In genomic region chr4:82510216-82510615, GRCh38 we compare ENCODE assay signal across 23 cellular contexts. TPM values are rescaled to one million over a fixed set of nuclear protein-coding genes. Genes with fewer than 3 reads are reported as not detected.
DNase-seq lines count a peak whose midpoint lies in the region; ATAC-seq and TF ChIP-seq lines count a peak whose summit lies in the region.
"Had no signal": no experiment of that assay in that cellular context is flagged by ENCODE, and none has a peak within 500 bp of the region (broad histone marks: within the 10 kb centered on the region; RNA-seq: fewer than 3 reads in every experiment).

No MANE protein-coding gene starts in this region.

- no peaks in the 10 kb centered on the region for H4K20me1 ChIP-seq in hepatocyte (ENCODE audit: insufficient read depth, poor library complexity, severe bottlenecking)
- no peaks in the 10 kb centered on the region for H4K20me1 ChIP-seq in osteoblast (ENCODE audit: insufficient read depth, low read length)
- H4K20me1 ChIP-seq: BLaER1 treated with 17β-estradiol and CSF1 and Interleukin-3, amounts not matched to agents 10 nM and 100 nM had no signal

- H3K27me3 ChIP-seq in hepatocyte = no peaks in the 10 kb centered on the region
- peaks cover 5% of the 10 kb centered on the region for H3K27me3 ChIP-seq in osteoblast (ENCODE audit: insufficient read depth, low read length)
- H3K27me3 ChIP-seq: BE2C; BLaER1 treated with 17β-estradiol and CSF1 and Interleukin-3, amounts not matched to agents 10 nM and 100 nM had no signal

- H3K9me2 ChIP-seq in hepatocyte (replicated peaks; ENCODE audit: insufficient read depth) = no peaks in the 10 kb centered on the region

- H3K4me3 ChIP-seq in hepatocyte = no peak overlapping the region
- H3K4me3 ChIP-seq in osteoblast (ENCODE audit: insufficient read depth, low read length) = no peak overlapping the region
- no peak overlapping the region for H3K4me3 ChIP-seq in mucosa of descending colon
- H3K4me3 ChIP-seq: A549; BLaER1 treated with 17β-estradiol and CSF1 and Interleukin-3, amounts not matched to agents 10 nM and 100 nM; GM12878; GM23248 had no signal

- H3K79me2 ChIP-seq in hepatocyte (no peaks in the 10 kb centered on the region), osteoblast (ENCODE audit: insufficient read depth, low read length) (no peaks in the 10 kb centered on the region)

- H3K36me3 ChIP-seq in hepatocyte (replicated peaks; ENCODE audit: insufficient read depth, low read depth) = no peaks in the 10 kb centered on the region
- H3K36me3 ChIP-seq in osteoblast (ENCODE audit: insufficient read depth, low read length) = no peaks in the 10 kb centered on the region
- H3K36me3 ChIP-seq in mucosa of descending colon (ENCODE audit: low read depth) = no peaks in the 10 kb centered on the region
- H3K36me3 ChIP-seq: BE2C; BLaER1 treated with 17β-estradiol and CSF1 and Interleukin-3, amounts not matched to agents 10 nM and 100 nM had no signal

- intact Hi-C loops in mucosa of descending colon (cut with DNase I, micrococcal nuclease) = no loop called here

- no peak overlapping the region for H3K4me2 ChIP-seq in hepatocyte
- no peak overlapping the region for H3K4me2 ChIP-seq in osteoblast (ENCODE audit: insufficient read depth, low read length)
- H3K4me2 ChIP-seq: A549 had no signal

- H3K4me1 ChIP-seq in hepatocyte (ENCODE audit: insufficient read depth) (peaks cover 4% of the 10 kb centered on the region), osteoblast (ENCODE audit: insufficient read depth, low read length) (peaks cover 3% of the 10 kb centered on the region), mucosa of descending colon (ENCODE audit: low read depth) (no peaks in the 10 kb centered on the region)
- H3K4me1 ChIP-seq: A549, BE2C had no signal

- H3K9me3 ChIP-seq in hepatocyte (ENCODE audit: low read depth) (no peaks in the 10 kb centered on the region), osteoblast (ENCODE audit: low read depth, low read length) (no peaks in the 10 kb centered on the region), mucosa of descending colon (no peaks in the 10 kb centered on the region)
- H3K9me3 ChIP-seq: A549; BE2C; BLaER1 treated with 17β-estradiol and CSF1 and Interleukin-3, amounts not matched to agents 10 nM and 100 nM had no signal

- TF ChIP-seq CTCF in hepatocyte (IDR thresholded peaks at IDR 0.05; ENCODE audit: poor library complexity) = no peak
- no peak for TF ChIP-seq CTCF in osteoblast (IDR thresholded peaks at IDR 0.05; ENCODE audit: extremely low read depth, low read depth, low read length)
- no peak for TF ChIP-seq CTCF in mucosa of descending colon (IDR thresholded peaks at IDR 0.05)

- peak; percentile 14 for DNase-seq in hepatocyte (ENCODE audit: low spot score)
- DNase-seq in mucosa of gallbladder (ENCODE audit: low spot score) = peak; percentile 37
- DNase-seq in NCI-H446 (lab: John Stamatoyannopoulos, UW) = no peak
- DNase-seq in osteoblast (ENCODE audit: insufficient read length, low spot score, missing footprints) = no peak
- DNase-seq in mucosa of descending colon = no peak
- DNase-seq: 8988T; ACHN; AML-193; BE2C; CD4-positive, alpha-beta T cell; CD8-positive, alpha-beta memory T cell; DMS 273 treated with DMSO at 0.1 percent for 48 hours; DMS79; EL; GDM1; GM23248; H7; HCEC 1CT had no signal

- H2AFZ ChIP-seq in hepatocyte (no peak overlapping the region), osteoblast (ENCODE audit: low read length) (no peak overlapping the region)
- H2AFZ ChIP-seq: GM23248 had no signal

- ATAC-seq in mucosa of descending colon = no peak
- ATAC-seq: A549, GM12878 had no signal

- 100% methylated on average over 3 of the region's 3 CpGs for whole genome bisulfite sequencing in hepatocyte (ENCODE audit: low lambda C conversion rate, missing lambda C conversion rate)

- peak overlapping the region; percentile 8 for H3K27ac ChIP-seq in cingulate gyrus (ENCODE audit: low read depth, low read length)
- no peak overlapping the region for H3K27ac ChIP-seq in hepatocyte
- no peak overlapping the region for H3K27ac ChIP-seq in osteoblast (ENCODE audit: low read depth, low read length)
- H3K27ac ChIP-seq: A549; BLaER1 treated with 17β-estradiol and CSF1 and Interleukin-3, amounts not matched to agents 10 nM and 100 nM; GM23248 had no signal

RNA-seq across cellular contexts. Expression of gene TMEM150C, which starts 51.6 kb away (rescaled TPM):
- total RNA-seq in hepatocyte (4.0 and 4.5 TPM in 2 replicates), mucosa of gallbladder (8.8 TPM), osteoblast (3.3 and 7.1 TPM in 2 replicates), mucosa of descending colon (1 to 10 TPM; 1.6 to 9.4 (median 3.4) TPM)
- polyA plus RNA-seq in hepatocyte = 1.9 and 3.3 TPM in 2 replicates
- total RNA-seq: CD4-positive, alpha-beta T cell; CD8-positive, alpha-beta memory T cell had no signal
- polyA plus RNA-seq: CD14-positive monocyte had no signal

Comparison
In these comparisons a context has a peak if more than half of its experiments do, and no peak if none do; other contexts are left out.
1. DNase-seq: peak in hepatocyte (single experiment) and mucosa of gallbladder (single experiment); none in NCI-H446 (0 of 2), osteoblast (single experiment) and mucosa of descending colon (0 of 3).